8 cellular contexts compared by ENCODE assay signal in genomic region chr14:102917469-102918211, GRCh38. TPM values are rescaled to one million over a fixed set of nuclear protein-coding genes. Genes with fewer than 3 reads are reported as not detected.
DNase-seq lines count a peak whose midpoint lies in the region; ATAC-seq and TF ChIP-seq lines count a peak whose summit lies in the region.

No MANE protein-coding gene starts in this region.

- DNase-seq in CD4-positive, CD25-positive, alpha-beta regulatory T cell = peak; percentile 29 to 64 (median 52)
- DNase-seq in HCEC 1CT = peak; percentile 3
- DNase-seq in T-helper 17 cell = peak in 1 of 3 donors; percentile 34
- DNase-seq in astrocyte of the cerebellum (ENCODE audit: low read depth) = no peak
- DNase-seq in inferior parietal cortex (ENCODE audit: extremely low spot score) = peak; percentile 47
- peak in 2 of 3 experiments; percentile 21 to 52 for DNase-seq in stimulated activated CD4-positive, alpha-beta T cell treated with anti-CD3 and anti-CD28 coated beads, TNF-alpha, amount 100 ng/mL, for 24 hours (ENCODE audit: low read depth in 3 of 3)

- no peak overlapping the region for H3K27ac ChIP-seq in CD4-positive, CD25-positive, alpha-beta regulatory T cell (ENCODE audit: insufficient read depth, low read length, poor library complexity, severe bottlenecking)

- H3K4me1 Mint-ChIP-seq in CD4-positive, CD25-positive, alpha-beta regulatory T cell = peaks cover 0 to 2% (median 0%) of the 10 kb centered on the region in 4 donors
- H3K4me1 Mint-ChIP-seq in T-helper 17 cell = no peaks in the 10 kb centered on the region

- peaks cover under 1% of the 10 kb centered on the region for H3K36me3 ChIP-seq in CD4-positive, CD25-positive, alpha-beta regulatory T cell (ENCODE audit: control insufficient read depth, insufficient read depth, low read length)

- no peaks in the 10 kb centered on the region for H3K4me1 ChIP-seq in CD4-positive, CD25-positive, alpha-beta regulatory T cell (ENCODE audit: control insufficient read depth, insufficient read depth, low read length, poor library complexity, severe bottlenecking)

- H3K27ac Mint-ChIP-seq in CD4-positive, CD25-positive, alpha-beta regulatory T cell = peak overlapping the region in 1 of 3 donors; percentile 29
- no peak overlapping the region for H3K27ac Mint-ChIP-seq in T-helper 17 cell

- H3K4me3 ChIP-seq in CD4-positive, CD25-positive, alpha-beta regulatory T cell (ENCODE audit: low read depth, low read length) = no peak overlapping the region
- H3K4me3 ChIP-seq in astrocyte of the cerebellum (ENCODE audit: low read depth, low read length) = no peak overlapping the region

- in situ Hi-C loops in astrocyte of the cerebellum (cut with HindIII; ENCODE audit: low sequenced_read_pairs) = no loop called here

- H3K9me3 Mint-ChIP-seq in CD4-positive, CD25-positive, alpha-beta regulatory T cell = no peaks in the 10 kb centered on the region

- H3K36me3 Mint-ChIP-seq in CD4-positive, CD25-positive, alpha-beta regulatory T cell = no peaks in the 10 kb centered on the region
- no peaks in the 10 kb centered on the region for H3K36me3 Mint-ChIP-seq in T-helper 17 cell (ENCODE audit: low read depth)

- H3K4me3 Mint-ChIP-seq in CD4-positive, CD25-positive, alpha-beta regulatory T cell = no peak overlapping the region
- H3K4me3 Mint-ChIP-seq in T-helper 17 cell = no peak overlapping the region

- no peaks in the 10 kb centered on the region for H3K27me3 ChIP-seq in CD4-positive, CD25-positive, alpha-beta regulatory T cell (ENCODE audit: control insufficient read depth, insufficient read depth, low read length)

- no peaks in the 10 kb centered on the region for H3K9me3 ChIP-seq in CD4-positive, CD25-positive, alpha-beta regulatory T cell (ENCODE audit: control insufficient read depth in 2 of 2, low read length in 2 of 2)
- H3K9me3 ChIP-seq in T-helper 17 cell (ENCODE audit: control insufficient read depth, low read length, poor library complexity, severe bottlenecking) = no peaks in the 10 kb centered on the region

- ATAC-seq in CD4-positive, CD25-positive, alpha-beta regulatory T cell (ENCODE audit: low read depth in 2 of 2) = peak in 1 of 2 donors; percentile 40
- ATAC-seq in T-helper 17 cell = peak; percentile 54
- ATAC-seq in GM18867 (IDR thresholded peaks at IDR 0.05; ENCODE audit: unreplicated experiment) = no peak
- ATAC-seq in GM19023 (IDR thresholded peaks at IDR 0.05; ENCODE audit: unreplicated experiment) = no peak

- TF ChIP-seq CTCF in astrocyte of the cerebellum (IDR thresholded peaks at IDR 0.05; ENCODE audit: low read depth, low read length, missing control alignments) = peak; percentile 80

- no peaks in the 10 kb centered on the region for H3K27me3 Mint-ChIP-seq in CD4-positive, CD25-positive, alpha-beta regulatory T cell
- H3K27me3 Mint-ChIP-seq in T-helper 17 cell = no peaks in the 10 kb centered on the region

RNA-seq across cellular contexts. Expression of gene AMN, which starts 4.8 kb away (rescaled TPM):
- 0.86 TPM for total RNA-seq in CD4-positive, CD25-positive, alpha-beta regulatory T cell
- 1 to 10 TPM in 1 of 4 donors, under 1 TPM in 2, not detected in 1; 0.24 to 2.2 (median 0.46) TPM for polyA plus RNA-seq in CD4-positive, CD25-positive, alpha-beta regulatory T cell
- 1 to 10 TPM in 1 of 2 donors, under 1 TPM in 1; 0.65 to 2.3 TPM for total RNA-seq in T-helper 17 cell
